Comparison of ENCODE assay signal across 9 cellular contexts in the genomic region with DNA sequence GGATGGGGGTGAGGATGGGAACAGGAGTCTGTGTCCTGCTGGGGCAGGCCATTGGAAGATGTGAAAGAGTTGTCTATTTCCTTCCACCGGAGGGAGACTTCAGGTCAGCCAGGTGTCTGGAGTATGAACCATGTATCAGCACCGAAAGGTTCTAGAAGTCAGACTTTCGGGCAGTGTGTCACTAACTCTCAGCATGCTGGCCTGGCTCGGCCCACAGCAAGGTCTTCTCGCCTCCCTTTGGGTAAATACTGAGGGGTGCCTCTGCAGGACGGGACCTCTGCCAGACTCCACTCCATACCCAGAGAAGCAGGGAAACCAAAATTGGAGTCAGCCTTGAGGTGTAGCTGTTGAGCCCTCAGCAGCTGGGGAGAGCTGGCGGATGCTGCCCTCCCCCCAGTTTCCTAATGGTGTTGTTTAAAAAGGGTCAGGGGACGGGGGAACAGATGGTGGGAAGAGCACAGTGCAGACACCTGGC. TPM values are rescaled to one million over a fixed set of nuclear protein-coding genes. Genes with fewer than 3 reads are reported as not detected.
A peak's percentile ranks its signal among the peaks of the same experiment; 100 is the strongest.
DNase-seq lines count a peak whose midpoint lies in the region; ATAC-seq and TF ChIP-seq lines count a peak whose summit lies in the region.
"Had no signal": no experiment of that assay in that cellular context is flagged by ENCODE, and none has a peak within 500 bp of the region (broad histone marks: within the 10 kb centered on the region; RNA-seq: fewer than 3 reads in every experiment).

No MANE protein-coding gene starts in this region.

- H3K4me3 ChIP-seq in CD4-positive, CD25-positive, alpha-beta regulatory T cell (ENCODE audit: low read depth, low read length), result peak overlapping the region; percentile 91
- H3K4me3 ChIP-seq in RWPE2 (ENCODE audit: severe bottlenecking), result no peak overlapping the region
- H3K4me3 ChIP-seq in left lung, result peak overlapping the region; percentile 9 to 76

- TF ChIP-seq CTCF in RWPE2 (IDR thresholded peaks at IDR 0.05; ENCODE audit: poor library complexity, severe bottlenecking), result no peak
- TF ChIP-seq CTCF in left lung (IDR thresholded peaks at IDR 0.05), result no peak
- no peak for TF ChIP-seq CTCF in type B pancreatic cell (conservative IDR thresholded peaks at IDR 0.05)

- no peaks in the 10 kb centered on the region for H3K9me3 Mint-ChIP-seq in CD4-positive, CD25-positive, alpha-beta regulatory T cell
- no peaks in the 10 kb centered on the region for H3K9me3 Mint-ChIP-seq in type B pancreatic cell

- no peaks in the 10 kb centered on the region for H3K9me3 ChIP-seq in CD4-positive, CD25-positive, alpha-beta regulatory T cell (ENCODE audit: control insufficient read depth in 2 of 2, low read length in 2 of 2)
- H3K9me3 ChIP-seq in RWPE2 (ENCODE audit: severe bottlenecking) (no peaks in the 10 kb centered on the region), left lung (no peaks in the 10 kb centered on the region)

- H3K4me1 Mint-ChIP-seq in CD4-positive, CD25-positive, alpha-beta regulatory T cell, result peaks cover 18 to 67% (median 46%) of the 10 kb centered on the region in 4 donors
- H3K4me1 Mint-ChIP-seq in type B pancreatic cell (ENCODE audit: unreplicated experiment), result no peaks in the 10 kb centered on the region

- no peaks in the 10 kb centered on the region for H3K27me3 Mint-ChIP-seq in CD4-positive, CD25-positive, alpha-beta regulatory T cell
- H3K27me3 Mint-ChIP-seq in type B pancreatic cell, result peaks cover 45% of the 10 kb centered on the region

- ATAC-seq in CD4-positive, CD25-positive, alpha-beta regulatory T cell (ENCODE audit: low read depth in 2 of 2), result no peak
- peak; percentile 10 for ATAC-seq in GM21367 (IDR thresholded peaks at IDR 0.05; ENCODE audit: unreplicated experiment)
- ATAC-seq in RWPE2 (ENCODE audit: low read depth), result peak; percentile 6; the same call in 2 of the 3 replicates
- no peak for ATAC-seq in left lung

- peak overlapping the region; percentile 93 to 94 (median 94) for H3K4me3 Mint-ChIP-seq in CD4-positive, CD25-positive, alpha-beta regulatory T cell
- H3K4me3 Mint-ChIP-seq in type B pancreatic cell, result no peak overlapping the region

- H3K36me3 ChIP-seq in CD4-positive, CD25-positive, alpha-beta regulatory T cell (ENCODE audit: control insufficient read depth, insufficient read depth, low read length), result no peaks in the 10 kb centered on the region
- H3K36me3 ChIP-seq in RWPE2 (ENCODE audit: low read depth) (no peaks in the 10 kb centered on the region), left lung (no peaks in the 10 kb centered on the region)

- peak overlapping the region; percentile 15 to 85 (median 79) for H3K27ac Mint-ChIP-seq in CD4-positive, CD25-positive, alpha-beta regulatory T cell
- no peak overlapping the region for H3K27ac Mint-ChIP-seq in type B pancreatic cell

- no peaks in the 10 kb centered on the region for H3K36me3 Mint-ChIP-seq in CD4-positive, CD25-positive, alpha-beta regulatory T cell
- H3K36me3 Mint-ChIP-seq in type B pancreatic cell, result no peaks in the 10 kb centered on the region

- H3K4me1 ChIP-seq in CD4-positive, CD25-positive, alpha-beta regulatory T cell (ENCODE audit: control insufficient read depth, insufficient read depth, low read length, poor library complexity, severe bottlenecking), result peaks cover 42% of the 10 kb centered on the region
- peaks cover 6% of the 10 kb centered on the region for H3K4me1 ChIP-seq in RWPE2 (ENCODE audit: insufficient read depth, poor library complexity, severe bottlenecking)
- H3K4me1 ChIP-seq in left lung, result peaks cover 6 to 67% of the 10 kb centered on the region in 2 donors

- no peak overlapping the region for H3K27ac ChIP-seq in CD4-positive, CD25-positive, alpha-beta regulatory T cell (ENCODE audit: insufficient read depth, low read length, poor library complexity, severe bottlenecking)
- H3K27ac ChIP-seq in RWPE2 (ENCODE audit: poor library complexity, severe bottlenecking) (no peak overlapping the region), left lung (peak overlapping the region; percentile 14 to 48)

- no peak for DNase-seq in CD4-positive, CD25-positive, alpha-beta regulatory T cell
- DNase-seq in RWPE2 (ENCODE audit: low spot score) (no peak), left lung (no peak), NCI-H510A treated with DMSO at 0.1 percent for 48 hours (lab: John Stamatoyannopoulos, UW) (no peak), type B pancreatic cell (ENCODE audit: extremely low spot score, unreplicated experiment) (no peak)
- no peak for DNase-seq in stimulated activated CD8-positive, alpha-beta memory T cell treated with anti-CD3 and anti-CD28 coated beads, Interleukin-4, amount 100 ng/mL, for 48 hours
- no peak for DNase-seq in stimulated activated CD4-positive, alpha-beta T cell treated with anti-CD3 and anti-CD28 coated beads, Interleukin-4, amount 100 ng/mL, for 24 hours

- intact Hi-C loops in left lung (cut with DNase I), result no loop called here

- no peaks in the 10 kb centered on the region for H3K27me3 ChIP-seq in CD4-positive, CD25-positive, alpha-beta regulatory T cell (ENCODE audit: control insufficient read depth, insufficient read depth, low read length)
- H3K27me3 ChIP-seq in RWPE2 (ENCODE audit: insufficient read depth, poor library complexity, severe bottlenecking) (peaks cover 17% of the 10 kb centered on the region), left lung (peaks cover 0 to 21% of the 10 kb centered on the region in 2 donors)

RNA-seq across cellular contexts. Expression of a gene that starts 0.5 kb away (rescaled TPM):
- total RNA-seq in CD4-positive, CD25-positive, alpha-beta regulatory T cell, result 35.0 TPM
- 1 to 10 TPM; 1.9 to 5.5 (median 3.0) TPM for polyA plus RNA-seq in CD4-positive, CD25-positive, alpha-beta regulatory T cell
- total RNA-seq in left lung (10 to 100 TPM; 38.1 to 49.0 TPM), type B pancreatic cell (ENCODE audit: low replicate concordance) (not detected in 2 replicates)

RNA-seq across cellular contexts. Expression of a gene that starts 58.9 kb away (rescaled TPM):
- total RNA-seq in CD4-positive, CD25-positive, alpha-beta regulatory T cell, result 0.20 TPM
- not detected for polyA plus RNA-seq in CD4-positive, CD25-positive, alpha-beta regulatory T cell
- total RNA-seq in left lung, result under 1 TPM; 0.47 to 0.85 TPM
- total RNA-seq in type B pancreatic cell (ENCODE audit: low replicate concordance), result 0.62 and 2.5 TPM in 2 replicates
- polyA plus RNA-seq: fibroblast of lung had no signal

Comparison
In these comparisons a context has a peak if more than half of its experiments do, and no peak if none do; other contexts are left out.
1. ATAC-seq: peak in GM21367 (single experiment) and RWPE2 (single experiment); none in CD4-positive, CD25-positive, alpha-beta regulatory T cell (0 of 2) and left lung (single experiment).
2. H3K27ac ChIP-seq: peak in left lung (2 of 2); none in CD4-positive, CD25-positive, alpha-beta regulatory T cell (single experiment) and RWPE2 (single experiment).
3. RNA of a gene that starts 0.5 kb away (total RNA-seq): 38.1 to 49.0 TPM in left lung and 35.0 TPM in CD4-positive, CD25-positive, alpha-beta regulatory T cell (single experiment); not detected in type B pancreatic cell; every median in the first group is over 10 times any median in the second.